25 cellular contexts compared by ENCODE assay signal in genomic region chr13:64925727-64926126, GRCh38.
"Had no signal": no experiment of that assay in that cellular context is flagged by ENCODE, and none has a peak within 500 bp of the region (broad histone marks: within the 10 kb centered on the region; RNA-seq: fewer than 3 reads in every experiment).

No MANE protein-coding gene starts in this region.

- H3K27ac ChIP-seq: colonic mucosa, neural progenitor cell, right lobe of liver, skin epidermis, thyroid gland, WERI-Rb-1 had no signal

- H3K4me3 Mint-ChIP-seq: activated CD4-positive, alpha-beta memory T cell treated with anti-CD3 and anti-CD28 coated beads, Interleukin-2, amount 10 ng/mL, durations not matched to agents 7 days and 5 days; activated CD4-positive, alpha-beta T cell treated with anti-CD3 and anti-CD28 coated beads, Interleukin-2, amount 10 ng/mL, durations not matched to agents 7 days and 5 days; activated naive CD8-positive, alpha-beta T cell; activated T-cell treated with anti-CD3 and anti-CD28 coated beads, Interleukin-2, amount 50 U/mL, for 24 hours; memory B cell; natural killer cell; neural progenitor cell; stimulated activated effector memory CD8-positive, alpha-beta T cell treated with anti-CD3 and anti-CD28 coated beads, Interleukin-12 subunit alpha, Interleukin-12 subunit beta, amount 100 ng/mL, for 72 hours; stimulated activated naive CD8-positive, alpha-beta T cell treated with anti-CD3 and anti-CD28 coated beads, Interleukin-15, amount 100 ng/mL, for 72 hours; T-helper 1 cell treated with Interleukin-12 subunit alpha and Interleukin-12 subunit beta and Interleukin-4 antibody, amounts not matched to agents 30 μg/mL and 1 μg/mL, for 36 hours had no signal

- H3K4me1 Mint-ChIP-seq: activated CD4-positive, alpha-beta memory T cell treated with anti-CD3 and anti-CD28 coated beads, Interleukin-2, amount 10 ng/mL, durations not matched to agents 7 days and 5 days; activated CD4-positive, alpha-beta T cell treated with anti-CD3 and anti-CD28 coated beads, Interleukin-2, amount 10 ng/mL, durations not matched to agents 7 days and 5 days; memory B cell; natural killer cell; neural progenitor cell; stimulated activated effector memory CD8-positive, alpha-beta T cell treated with anti-CD3 and anti-CD28 coated beads, Interleukin-12 subunit alpha, Interleukin-12 subunit beta, amount 100 ng/mL, for 72 hours; stimulated activated naive CD8-positive, alpha-beta T cell treated with anti-CD3 and anti-CD28 coated beads, Interleukin-15, amount 100 ng/mL, for 72 hours had no signal

- H3K4me1 ChIP-seq: colonic mucosa, neural progenitor cell, right lobe of liver, thyroid gland had no signal

- H3K4me3 ChIP-seq: colonic mucosa, neural progenitor cell, right lobe of liver, skin epidermis, thyroid gland had no signal

- H3K36me3 ChIP-seq: colonic mucosa, neural progenitor cell, right lobe of liver, thyroid gland, WERI-Rb-1 had no signal

- H3K9me3 Mint-ChIP-seq: activated CD4-positive, alpha-beta memory T cell treated with anti-CD3 and anti-CD28 coated beads, Interleukin-2, amount 10 ng/mL, durations not matched to agents 7 days and 5 days; memory B cell; neural progenitor cell had no signal

- FAIRE-seq: bronchial epithelial cell, frontal cortex, keratinocyte had no signal

- H3K27ac Mint-ChIP-seq: activated CD4-positive, alpha-beta memory T cell treated with anti-CD3 and anti-CD28 coated beads, Interleukin-2, amount 10 ng/mL, durations not matched to agents 7 days and 5 days; activated CD4-positive, alpha-beta T cell treated with anti-CD3 and anti-CD28 coated beads, Interleukin-2, amount 10 ng/mL, durations not matched to agents 7 days and 5 days; activated naive CD8-positive, alpha-beta T cell; activated T-cell treated with anti-CD3 and anti-CD28 coated beads, Interleukin-2, amount 50 U/mL, for 24 hours; memory B cell; natural killer cell; neural progenitor cell; stimulated activated effector memory CD8-positive, alpha-beta T cell treated with anti-CD3 and anti-CD28 coated beads, Interleukin-12 subunit alpha, Interleukin-12 subunit beta, amount 100 ng/mL, for 72 hours; stimulated activated naive CD8-positive, alpha-beta T cell treated with anti-CD3 and anti-CD28 coated beads, Interleukin-15, amount 100 ng/mL, for 72 hours; T-helper 1 cell treated with Interleukin-12 subunit alpha and Interleukin-12 subunit beta and Interleukin-4 antibody, amounts not matched to agents 30 μg/mL and 1 μg/mL, for 36 hours had no signal

- H3K27me3 Mint-ChIP-seq: activated CD4-positive, alpha-beta memory T cell treated with anti-CD3 and anti-CD28 coated beads, Interleukin-2, amount 10 ng/mL, durations not matched to agents 7 days and 5 days; activated CD4-positive, alpha-beta T cell treated with anti-CD3 and anti-CD28 coated beads, Interleukin-2, amount 10 ng/mL, durations not matched to agents 7 days and 5 days; activated naive CD8-positive, alpha-beta T cell; activated T-cell treated with anti-CD3 and anti-CD28 coated beads, Interleukin-2, amount 50 U/mL, for 24 hours; memory B cell; stimulated activated naive CD8-positive, alpha-beta T cell treated with anti-CD3 and anti-CD28 coated beads, Interleukin-15, amount 100 ng/mL, for 72 hours had no signal

- H3K9me3 ChIP-seq: colonic mucosa, right lobe of liver, thyroid gland had no signal

- H3K36me3 Mint-ChIP-seq: activated naive CD8-positive, alpha-beta T cell; memory B cell; natural killer cell; neural progenitor cell; stimulated activated effector memory CD8-positive, alpha-beta T cell treated with anti-CD3 and anti-CD28 coated beads, Interleukin-12 subunit alpha, Interleukin-12 subunit beta, amount 100 ng/mL, for 72 hours had no signal

- DNase-seq: activated CD4-positive, alpha-beta memory T cell treated with anti-CD3 and anti-CD28 coated beads, Interleukin-2, amount 10 ng/mL, durations not matched to agents 7 days and 5 days; activated CD4-positive, alpha-beta T cell treated with anti-CD3 and anti-CD28 coated beads, Interleukin-2, amount 10 ng/mL, durations not matched to agents 7 days and 5 days; activated CD4-positive, CD25-positive, alpha-beta regulatory T cell treated with anti-CD3 and anti-CD28 coated beads, Interleukin-2, amount 50 U/mL, for 72 hours; activated CD8-positive, alpha-beta memory T cell treated with anti-CD3 and anti-CD28 coated beads, Interleukin-2, amount 50 U/mL, for 48 hours; activated T-cell treated with anti-CD3 and anti-CD28 coated beads, Interleukin-2, amount 50 U/mL, for 24 hours; colonic mucosa; effector memory CD4-positive, alpha-beta T cell; left colon; natural killer cell; stimulated activated CD4-positive, alpha-beta T cell treated with anti-CD3 and anti-CD28 coated beads, Interleukin-4, amount 100 ng/mL, for 24 hours; stimulated activated naive CD8-positive, alpha-beta T cell treated with anti-CD3 and anti-CD28 coated beads, Interleukin-15, amount 100 ng/mL, for 72 hours; SW 1271; T1000; thyroid gland; WERI-Rb-1 had no signal

- H3K9ac ChIP-seq: neural progenitor cell had no signal

- H3K27me3 ChIP-seq: colonic mucosa, neural progenitor cell, right lobe of liver, thyroid gland had no signal
